In genomic region chr4:14018191-14018853, GRCh38 we compare ENCODE assay signal across 1 cellular context.
TF ChIP-seq lines count a peak whose summit lies in the region.

No MANE protein-coding gene starts in this region.

TF ChIP-seq in HepG2, 621 proteins besides CTCF, POLR2A, EP300 and RAD21 (continued from another document and continues in another):
- TF ChIP-seq PAXIP1 (CRISPR knock-in tag; conservative IDR thresholded peaks at IDR 0.05) (peak; percentile 79), ZNF180 (CRISPR knock-in tag; IDR thresholded peaks at IDR 0.05; ENCODE audit: borderline replicate concordance, low read depth) (no peak), THRA (CRISPR knock-in tag; IDR thresholded peaks at IDR 0.05; ENCODE audit: borderline replicate concordance) (0 out of 2 replicates have a peak, but pooled peaks have one; percentile 20), ZNF687 (CRISPR knock-in tag; IDR thresholded peaks at IDR 0.05) (no peak), TBX3 (IDR thresholded peaks at IDR 0.05; ENCODE audit: borderline replicate concordance) (peak; percentile 26; the same call in 1 of the 2 replicates), CEBPB (IDR thresholded peaks at IDR 0.05; ENCODE audit: borderline replicate concordance, low read depth, low read length) (peak; percentile 74), ZNF644 (CRISPR knock-in tag; IDR thresholded peaks at IDR 0.05; ENCODE audit: low read depth) (0 out of 2 replicates have a peak, but pooled peaks have one; percentile 15), ARID3A (IDR thresholded peaks at IDR 0.05; ENCODE audit: low read depth, low read length) (peak; percentile 44; the same call in 1 of the 2 replicates), BCL6 (CRISPR knock-in tag; IDR thresholded peaks at IDR 0.05) (peak; percentile 55; the same call in 1 of the 2 replicates), DPF2 (CRISPR knock-in tag; IDR thresholded peaks at IDR 0.05; ENCODE audit: borderline replicate concordance, low read depth) (no peak), HDAC2 (CRISPR knock-in tag; IDR thresholded peaks at IDR 0.05) (peak; percentile 41; the same call in 1 of the 2 replicates), KDM6A (CRISPR knock-in tag; IDR thresholded peaks at IDR 0.05; ENCODE audit: low read depth) (peak; percentile 54; the same call in 1 of the 2 replicates), ISL2 (CRISPR knock-in tag; IDR thresholded peaks at IDR 0.05) (peak; percentile 67; the same call in 1 of the 2 replicates), HNF4A (CRISPR knock-in tag; IDR thresholded peaks at IDR 0.05) (peak; percentile 85), CREB1 (IDR thresholded peaks at IDR 0.05) (peak; percentile 59), CREB1 (CRISPR knock-in tag; IDR thresholded peaks at IDR 0.05) (no peak; the same call in 1 of the 2 replicates), ZNF350 (CRISPR knock-in tag; IDR thresholded peaks at IDR 0.05; ENCODE audit: borderline replicate concordance, low read depth) (no peak), ZBTB1 (CRISPR knock-in tag; IDR thresholded peaks at IDR 0.05; ENCODE audit: borderline replicate concordance) (no peak), ZNF205 (CRISPR knock-in tag; IDR thresholded peaks at IDR 0.05) (no peak), ZNF33B (CRISPR knock-in tag; IDR thresholded peaks at IDR 0.05) (no peak), ZBTB14 (CRISPR knock-in tag; IDR thresholded peaks at IDR 0.05) (no peak), DMTF1 (CRISPR knock-in tag; IDR thresholded peaks at IDR 0.05) (no peak), FOSL2 (CRISPR knock-in tag; IDR thresholded peaks at IDR 0.05) (peak; percentile 72), RBM39 (IDR thresholded peaks at IDR 0.05; ENCODE audit: low read depth, low read length, poor library complexity, severe bottlenecking) (no peak), TFAP4 (IDR thresholded peaks at IDR 0.05; ENCODE audit: borderline replicate concordance, low read depth) (peak; percentile 35; the same call in 1 of the 2 replicates), CREB3 (CRISPR knock-in tag; IDR thresholded peaks at IDR 0.05) (no peak), ZMYM4 (CRISPR knock-in tag; IDR thresholded peaks at IDR 0.05) (peak; percentile 77), ATF7 (IDR thresholded peaks at IDR 0.05) (peak; percentile 88), ATF7 (CRISPR knock-in tag; IDR thresholded peaks at IDR 0.05) (no peak), E2F5 (CRISPR knock-in tag; conservative IDR thresholded peaks at IDR 0.05) (no peak), AHDC1 (CRISPR knock-in tag; IDR thresholded peaks at IDR 0.05; ENCODE audit: borderline replicate concordance) (peak; percentile 83; the same call in 1 of the 2 replicates), FOXO1 (CRISPR knock-in tag; IDR thresholded peaks at IDR 0.05) (peak; percentile 92), FOXA3 (CRISPR knock-in tag; IDR thresholded peaks at IDR 0.05) (peak; percentile 52; the same call in 1 of the 2 replicates)
